15 cellular contexts compared by ENCODE assay signal in the genomic region with DNA sequence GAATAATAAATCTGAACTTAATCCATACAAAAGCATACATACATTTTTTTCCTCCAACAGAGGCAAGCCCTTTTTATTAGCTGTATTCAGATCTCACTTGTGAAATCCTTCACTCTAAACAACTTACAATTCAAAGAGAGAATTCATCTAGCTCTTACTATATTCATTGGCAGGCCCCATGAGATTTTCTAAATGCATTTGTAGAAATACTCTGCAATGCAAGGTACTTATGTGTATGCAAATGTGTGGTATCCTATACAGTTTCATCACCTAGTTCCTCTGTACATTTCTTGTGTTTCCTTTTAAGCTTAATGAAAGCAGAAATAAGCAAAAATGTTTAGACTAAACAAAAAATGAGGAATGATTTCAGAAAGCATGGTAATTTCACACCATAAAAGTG.
DNase-seq lines count a peak whose midpoint lies in the region; ATAC-seq and TF ChIP-seq lines count a peak whose summit lies in the region.
"Had no signal": no experiment of that assay in that cellular context is flagged by ENCODE, and none has a peak within 500 bp of the region (broad histone marks: within the 10 kb centered on the region; RNA-seq: fewer than 3 reads in every experiment).

No MANE protein-coding gene starts in this region.

- H4K20me1 ChIP-seq in Karpas-422 (ENCODE audit: insufficient read depth, low read depth, low read length): no peaks in the 10 kb centered on the region

- no peaks in the 10 kb centered on the region for H3K4me1 ChIP-seq in Karpas-422 (ENCODE audit: low read length)
- H3K4me1 ChIP-seq: Caco-2 had no signal

- H3K27me3 ChIP-seq in Karpas-422 (ENCODE audit: low read length): no peaks in the 10 kb centered on the region

- H3K4me3 ChIP-seq in Karpas-422 (ENCODE audit: low read length): no peak overlapping the region
- no peak overlapping the region for H3K4me3 ChIP-seq in SK-N-MC

- no peak overlapping the region for H3K4me2 ChIP-seq in Karpas-422 (ENCODE audit: low read depth, low read length, poor library complexity, severe bottlenecking)

- DNase-seq in GM13977 (ENCODE audit: low spot score) (peak; percentile 2), Karpas-422 (peak; percentile 42), SK-N-MC (ENCODE audit: low read depth, low spot score) (peak; percentile 32), AML-193 (lab: John Stamatoyannopoulos, UW) (no peak)
- DNase-seq in effector CD4-positive, alpha-beta T cell: no peak
- DNase-seq: ACHN; Caco-2; CD4-positive, alpha-beta T cell; GOT3; H7; HFFc6; IMR-90 had no signal

- no peak for TF ChIP-seq CTCF in GM13977 (IDR thresholded peaks at IDR 0.05; ENCODE audit: extremely low read depth, insufficient read depth, missing control alignments)

- no peak overlapping the region for H2AFZ ChIP-seq in Karpas-422 (ENCODE audit: low read length)

- in situ Hi-C loops in GM13977 (cut with MboI; ENCODE audit: low pct_unique_long_range_greater_than_20kb, low sequenced_read_pairs, unreplicated experiment): no loop called here

- H3K36me3 ChIP-seq in Karpas-422 (ENCODE audit: insufficient read depth, low read length): no peaks in the 10 kb centered on the region
- no peaks in the 10 kb centered on the region for H3K36me3 ChIP-seq in SK-N-MC (ENCODE audit: insufficient read depth, low read length)

- no peaks in the 10 kb centered on the region for H3K9me2 ChIP-seq in Karpas-422 (replicated peaks; ENCODE audit: insufficient read depth, low read length)

- ATAC-seq in HG03432 (IDR thresholded peaks at IDR 0.05; ENCODE audit: unreplicated experiment): no peak
- ATAC-seq: HCT116 had no signal

- H3K79me2 ChIP-seq in Karpas-422 (ENCODE audit: low read length): no peaks in the 10 kb centered on the region

- H3K9ac ChIP-seq in Karpas-422 (ENCODE audit: low read length) (no peak overlapping the region), SK-N-MC (ENCODE audit: insufficient read length) (no peak overlapping the region)

- H3K27ac ChIP-seq in Karpas-422 (ENCODE audit: low read length) (no peak overlapping the region), SK-N-MC (peak overlapping the region; percentile 50; the same call in 1 of the 2 replicates)
- H3K27ac ChIP-seq: C4-2B had no signal

- H3K9me3 ChIP-seq in Karpas-422 (ENCODE audit: low read length) (no peaks in the 10 kb centered on the region), SK-N-MC (ENCODE audit: low read depth, low read length) (no peaks in the 10 kb centered on the region)
- H3K9me3 ChIP-seq: Caco-2 had no signal

Comparison
In these comparisons a context has a peak if more than half of its experiments do, and no peak if none do; other contexts are left out.
1. DNase-seq: peak in GM13977 (single experiment), Karpas-422 (single experiment) and SK-N-MC (single experiment); none in AML-193 (0 of 2) and effector CD4-positive, alpha-beta T cell (single experiment).